In genomic region chr5:122896598-122897282, GRCh38 we compare ENCODE assay signal across 9 cellular contexts. TPM values are rescaled to one million over a fixed set of nuclear protein-coding genes. Genes with fewer than 3 reads are reported as not detected.
DNase-seq lines count a peak whose midpoint lies in the region; ATAC-seq and TF ChIP-seq lines count a peak whose summit lies in the region.
"Had no signal": no experiment of that assay in that cellular context is flagged by ENCODE, and none has a peak within 500 bp of the region (broad histone marks: within the 10 kb centered on the region; RNA-seq: fewer than 3 reads in every experiment).

No MANE protein-coding gene starts in this region.

- POLR2A ChIA-PET in RWPE1 (lab: Yijun Ruan, JAX; ENCODE audit: low non-redundant PET): no interaction called here

- H3K27me3 ChIP-seq in heart left ventricle: no peaks in the 10 kb centered on the region
- H3K27me3 ChIP-seq: upper lobe of left lung had no signal

- H3K27ac ChIP-seq in heart left ventricle (no peak overlapping the region), RWPE1 (no peak overlapping the region)
- H3K27ac ChIP-seq: upper lobe of left lung had no signal

- DNase-seq in heart left ventricle: no peak
- no peak for DNase-seq in left cardiac atrium
- peak; percentile 20 for DNase-seq in RWPE1 (ENCODE audit: low spot score)
- DNase-seq in foreskin melanocyte: peak; percentile 24
- no peak for DNase-seq in T-helper 9 cell
- no peak for DNase-seq in OCI-M2 (lab: John Stamatoyannopoulos, UW; ENCODE audit: unreplicated experiment)
- DNase-seq in activated gamma-delta T cell (lab: John Stamatoyannopoulos, UW): no peak
- DNase-seq: upper lobe of left lung had no signal

- intact Hi-C loops in heart left ventricle (cut with DNase I) (loop anchor here in 9 of 10 donors (5.0 to 10.0 kb wide), 8 partner anchors 138 to 716 kb away; partner anchors contain the start of gene PPIC (in 1 of the 9)), left cardiac atrium (cut with DNase I) (loop anchor here in 1 of 2 donors (1.0 kb wide), 1 partner anchor 448 kb away; no protein-coding TSS in a partner anchor)

- CTCF ChIA-PET in RWPE1 (lab: Yijun Ruan, JAX): interaction anchor here (0.6 kb wide), 2 partner anchors 12 to 510 kb away, joined by 3 to 7 read pairs; no protein-coding TSS in a partner anchor

- H3K36me3 ChIP-seq in heart left ventricle: no peaks in the 10 kb centered on the region
- H3K36me3 ChIP-seq: upper lobe of left lung had no signal

- WGBS in heart left ventricle, 4 donors: 65 to 74% (median 71%) methylated on average over 4 of the region's 4 CpGs

- peaks cover 0 to 8% (median 0%) of the 10 kb centered on the region in 12 donors for H3K4me1 ChIP-seq in heart left ventricle

- no peak overlapping the region for H3K4me3 ChIP-seq in heart left ventricle
- H3K4me3 ChIP-seq: upper lobe of left lung had no signal

- TF ChIP-seq CTCF in heart left ventricle (IDR thresholded peaks at IDR 0.05) (peak; percentile 48 to 79 (median 64)), RWPE1 (conservative IDR thresholded peaks at IDR 0.05; ENCODE audit: low read depth) (peak; percentile 69)

- TF ChIP-seq POLR2A in heart left ventricle (IDR thresholded peaks at IDR 0.05): no peak

- ATAC-seq in heart left ventricle: no peak
- no peak for ATAC-seq in left cardiac atrium
- no peak for ATAC-seq in GM21737 (IDR thresholded peaks at IDR 0.05; ENCODE audit: unreplicated experiment)

- no peaks in the 10 kb centered on the region for H3K9me3 ChIP-seq in heart left ventricle
- H3K9me3 ChIP-seq: upper lobe of left lung had no signal

RNA-seq across cellular contexts. Expression of gene SNX24, which starts 51.3 kb away (rescaled TPM):
- total RNA-seq in heart left ventricle (10 to 100 TPM in 8 of 9 donors, 1 to 10 TPM in 1; 10.0 to 21.2 (median 15.1) TPM), left cardiac atrium (10 to 100 TPM; 11.1 to 15.1 TPM)
- 10 to 100 TPM; 10.4 to 14.8 TPM for polyA plus RNA-seq in heart left ventricle

Comparison
In these comparisons a context has a peak if more than half of its experiments do, and no peak if none do; other contexts are left out.
1. DNase-seq: peak in RWPE1 (single experiment) and foreskin melanocyte (single experiment); none in heart left ventricle (0 of 5), left cardiac atrium (single experiment), T-helper 9 cell (single experiment), OCI-M2 (single experiment) and activated gamma-delta T cell (single experiment).